ENCODE assay signal across 24 cellular contexts in genomic region chr6:88965691-88966090, GRCh38.
"Had no signal": no experiment of that assay in that cellular context is flagged by ENCODE, and none has a peak within 500 bp of the region (broad histone marks: within the 10 kb centered on the region; RNA-seq: fewer than 3 reads in every experiment).

No MANE protein-coding gene starts in this region.

- H3K4me3 Mint-ChIP-seq: activated CD8-positive, alpha-beta memory T cell treated with anti-CD3 and anti-CD28 coated beads, Interleukin-2, amount 10 ng/mL, durations not matched to agents 7 days and 5 days; activated naive CD8-positive, alpha-beta T cell treated with anti-CD3 and anti-CD28 coated beads, Interleukin-2, amount 10 ng/mL, durations not matched to agents 7 days and 5 days; dendritic cell treated with granulocyte-macrophage colony-stimulating factor and Interleukin-4, amounts not matched to agents 40 ng/mL and 50 ng/mL, for 4 days had no signal

- H3K27me3 ChIP-seq: brain microvascular endothelial cell, right atrium auricular region, tibial nerve, vagina had no signal

- H3K27me3 Mint-ChIP-seq: activated naive CD8-positive, alpha-beta T cell treated with anti-CD3 and anti-CD28 coated beads, Interleukin-2, amount 10 ng/mL, durations not matched to agents 7 days and 5 days; central memory CD8-positive, alpha-beta T cell; progenitor cell of endocrine pancreas had no signal

- H3K27ac ChIP-seq: brain microvascular endothelial cell, epithelial cell of prostate, right atrium auricular region, tibial nerve, vagina had no signal

- H3K9me3 ChIP-seq: vagina had no signal

- H3K9me3 Mint-ChIP-seq: central memory CD8-positive, alpha-beta T cell had no signal

- H3K27ac Mint-ChIP-seq: activated CD8-positive, alpha-beta memory T cell treated with anti-CD3 and anti-CD28 coated beads, Interleukin-2, amount 10 ng/mL, durations not matched to agents 7 days and 5 days; activated naive CD8-positive, alpha-beta T cell treated with anti-CD3 and anti-CD28 coated beads, Interleukin-2, amount 10 ng/mL, durations not matched to agents 7 days and 5 days; dendritic cell treated with granulocyte-macrophage colony-stimulating factor and Interleukin-4, amounts not matched to agents 40 ng/mL and 50 ng/mL, for 4 days had no signal

- ATAC-seq: activated CD4-positive, CD25-positive, alpha-beta regulatory T cell treated with anti-CD3 and anti-CD28 coated beads, Interleukin-2, amount 50 U/mL, for 24 hours; activated CD8-positive, alpha-beta memory T cell treated with anti-CD3 and anti-CD28 coated beads, Interleukin-2, amount 10 ng/mL, durations not matched to agents 7 days and 5 days had no signal

- DNase-seq: activated CD8-positive, alpha-beta memory T cell treated with anti-CD3 and anti-CD28 coated beads, Interleukin-2, amount 10 ng/mL, durations not matched to agents 7 days and 5 days; activated gamma-delta T cell treated with Interleukin-2 at 50 U/mL for 16 hours; activated naive CD8-positive, alpha-beta T cell treated with anti-CD3 and anti-CD28 coated beads, Interleukin-2, amount 10 ng/mL, durations not matched to agents 7 days and 5 days; activated T-cell treated with anti-CD3 and anti-CD28 coated beads, Interleukin-2, amount 50 U/mL, for 1 hour; brain microvascular endothelial cell; effector memory CD4-positive, alpha-beta T cell; foreskin melanocyte; head of caudate nucleus; midbrain; nucleus accumbens; stimulated activated CD4-positive, alpha-beta T cell treated with anti-CD3 and anti-CD28 coated beads, Interleukin-2, amount 100 ng/mL, for 48 hours; stimulated activated naive CD4-positive, alpha-beta T cell; substantia nigra; T-helper 9 cell had no signal

- H3K4me3 ChIP-seq: lung, right atrium auricular region, tibial nerve, vagina had no signal

- H3K36me3 ChIP-seq: brain microvascular endothelial cell, right atrium auricular region, tibial nerve, vagina had no signal

- FAIRE-seq: islet of Langerhans had no signal
